10 cellular contexts compared by ENCODE assay signal in the genomic region with DNA sequence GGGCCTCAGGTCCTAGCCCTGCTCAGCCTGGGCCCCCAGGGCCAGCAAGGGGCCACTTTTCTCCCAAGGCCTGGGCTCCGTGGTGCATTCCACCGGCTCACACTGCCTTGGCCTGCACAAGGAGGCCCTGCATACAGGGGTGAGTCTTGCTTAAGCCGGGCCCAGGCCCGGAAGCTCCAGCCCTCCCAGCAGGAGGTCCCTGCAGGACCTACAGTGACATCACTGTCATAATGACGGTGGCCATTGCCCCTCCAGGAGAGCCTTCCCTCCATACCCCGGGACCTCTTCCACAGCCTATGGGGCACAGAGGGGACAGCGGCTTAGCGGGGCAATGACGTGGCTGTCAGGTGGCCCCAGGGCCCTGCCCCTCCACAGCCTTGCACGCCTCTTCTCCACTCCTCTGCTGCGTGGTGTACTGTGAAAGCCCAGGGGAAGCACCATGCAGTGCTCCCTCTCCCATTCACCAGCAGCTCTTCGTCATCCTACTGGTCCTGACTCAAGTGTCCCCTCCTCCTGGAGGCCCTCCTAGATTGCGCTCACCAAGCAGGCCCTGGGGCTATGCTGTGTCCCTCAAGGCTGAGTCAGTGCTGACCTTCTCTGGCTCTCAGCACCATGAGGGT. TPM values are rescaled to one million over a fixed set of nuclear protein-coding genes. Genes with fewer than 3 reads are reported as not detected.
A peak's percentile ranks its signal among the peaks of the same experiment; 100 is the strongest.
DNase-seq lines count a peak whose midpoint lies in the region; ATAC-seq and TF ChIP-seq lines count a peak whose summit lies in the region.
"Had no signal": no experiment of that assay in that cellular context is flagged by ENCODE, and none has a peak within 500 bp of the region (broad histone marks: within the 10 kb centered on the region; RNA-seq: fewer than 3 reads in every experiment).

No MANE protein-coding gene starts in this region.

- intact Hi-C loops in Panc1 (cut with micrococcal nuclease; ENCODE audit: unreplicated experiment), result no loop called here

- peaks cover 58% of the 10 kb centered on the region for H3K4me1 ChIP-seq in Panc1 (ENCODE audit: control insufficient read depth, insufficient read depth, low read length)

- BruUV-seq in Panc1 (replicated peaks; lab: Mats Ljungman, UMichigan), result no TSS peak

- H3K9me3 ChIP-seq in Panc1 (ENCODE audit: control insufficient read depth, insufficient read depth, low read depth, low read length), result no peaks in the 10 kb centered on the region

- no peaks in the 10 kb centered on the region for H3K27me3 Mint-ChIP-seq in neural crest cell (ENCODE audit: low read depth)

- no peak for TF ChIP-seq CTCF in Panc1 (IDR thresholded peaks at IDR 0.05)
- no peak for TF ChIP-seq CTCF in choroid plexus epithelial cell (conservative IDR thresholded peaks at IDR 0.05; ENCODE audit: low read depth, low read length)
- no peak for TF ChIP-seq CTCF in neural crest cell (conservative IDR thresholded peaks at IDR 0.05)

- no peaks in the 10 kb centered on the region for H3K36me3 Mint-ChIP-seq in neural crest cell (ENCODE audit: low read depth)

- no peak overlapping the region for H3K4me3 Mint-ChIP-seq in neural crest cell

- in situ Hi-C loops in Panc1 (cut with HindIII; ENCODE audit: low pct_unique_long_range_greater_than_20kb, low sequenced_read_pairs), result no loop called here

- CTCF ChIA-PET in Panc1 (lab: Charles Lee), result no interaction called here

- no peaks in the 10 kb centered on the region for H3K36me3 ChIP-seq in Panc1 (ENCODE audit: control insufficient read depth, insufficient read depth, low read length)

- H3K9me3 Mint-ChIP-seq in neural crest cell, result no peaks in the 10 kb centered on the region

- no peaks in the 10 kb centered on the region for H3K27me3 ChIP-seq in Panc1 (ENCODE audit: control insufficient read depth, insufficient read depth, low read length)

- peak overlapping the region; percentile 69 for H3K27ac Mint-ChIP-seq in neural crest cell (ENCODE audit: unreplicated experiment)

- ATAC-seq in Panc1, result peak; percentile 11; the same call in 1 of the 2 replicates

- DNase-seq in EH (ENCODE audit: low read depth) (peak; percentile 46), Panc1 (ENCODE audit: low read depth, low spot score) (no peak), choroid plexus epithelial cell (ENCODE audit: low read depth) (peak; percentile 44), neural crest cell (ENCODE audit: low read depth, low spot score) (no peak), NK-92 (lab: John Stamatoyannopoulos, UW; ENCODE audit: unreplicated experiment) (no peak), UCSD-AML1 (lab: John Stamatoyannopoulos, UW; ENCODE audit: unreplicated experiment) (no peak), NCI-H1436 (lab: John Stamatoyannopoulos, UW) (no peak), SIG-M5 (lab: John Stamatoyannopoulos, UW) (no peak)
- DNase-seq: DND-41, NCI-H1417 treated with DMSO at 0.1 percent for 48 hours had no signal

- H3K27ac ChIP-seq in Panc1 (ENCODE audit: low read length), result peak overlapping the region; percentile 93

- H3K4me1 Mint-ChIP-seq in neural crest cell, result peaks cover 38% of the 10 kb centered on the region

- no peak overlapping the region for H3K4me3 ChIP-seq in Panc1 (ENCODE audit: low read depth in 2 of 2, low read length in 2 of 2)
- no peak overlapping the region for H3K4me3 ChIP-seq in choroid plexus epithelial cell (ENCODE audit: low read depth, low read length)

- POLR2A ChIA-PET in Panc1 (lab: Charles Lee), result no interaction called here

RNA-seq across cellular contexts. Expression of gene AFAP1, which starts 32.3 kb away (rescaled TPM):
- total RNA-seq in Panc1 (2021; ENCODE audit: unreplicated experiment) (94.7 TPM), neural crest cell (25.4 and 28.1 TPM in 2 replicates)
- polyA plus RNA-seq in Panc1 (2012; ENCODE audit: insufficient read length), result 90.7 TPM

Comparison
In these comparisons a context has a peak if more than half of its experiments do, and no peak if none do; other contexts are left out.
1. DNase-seq: peak in EH (single experiment) and choroid plexus epithelial cell (single experiment); none in Panc1 (single experiment), neural crest cell (single experiment), NK-92 (single experiment), UCSD-AML1 (single experiment), NCI-H1436 (single experiment) and SIG-M5 (single experiment).